Comparison of ENCODE assay signal across 9 cellular contexts in genomic region chr18:70290482-70291294, GRCh38. TPM values are rescaled to one million over a fixed set of nuclear protein-coding genes. Genes with fewer than 3 reads are reported as not detected.
DNase-seq lines count a peak whose midpoint lies in the region; ATAC-seq lines count a peak whose summit lies in the region.
"Had no signal": no experiment of that assay in that cellular context is flagged by ENCODE, and none has a peak within 500 bp of the region (broad histone marks: within the 10 kb centered on the region; RNA-seq: fewer than 3 reads in every experiment).

No MANE protein-coding gene starts in this region.

- H3K4me3 ChIP-seq in iPS-18c (ENCODE audit: insufficient read depth, low read depth, low read length) = peak overlapping the region; percentile 6; the same call in 1 of the 2 replicates

- no peak for DNase-seq in T-helper 2 cell treated with Interferon-gamma antibody and Interleukin-4, amounts not matched to agents 5 μg/mL and 100 μg/mL, for 36 hours (ENCODE audit: low spot score)
- DNase-seq in T-helper 2 cell (no peak), islet precursor cell (no peak)
- no peak for DNase-seq in activated T-helper 2 cell treated with anti-CD3 and anti-CD28 coated beads, Interferon-gamma antibody, Interleukin-2, Interleukin-4, amounts not matched to agents 10 μg/mL and 5 μg/mL and 100 μg/mL, durations not matched to agents 14 hours and 24 hours and 36 hours (ENCODE audit: low spot score)
- DNase-seq in stimulated activated naive B cell treated with anti-CD40 and anti-IgM and Interleukin-4, amounts not matched to agents 10 μg/mL and 1 μg/mL and 100 μg/mL, for 72 hours = no peak
- DNase-seq: cerebellar nuclear complex had no signal

- H3K9me3 ChIP-seq in iPS-18c (ENCODE audit: control insufficient read depth, insufficient read depth, low read length) = peaks cover 2% of the 10 kb centered on the region

- H3K4me1 Mint-ChIP-seq in T-helper 2 cell treated with Interferon-gamma antibody and Interleukin-4, amounts not matched to agents 5 μg/mL and 100 μg/mL, for 36 hours (ENCODE audit: low read depth) = peaks cover 14% of the 10 kb centered on the region
- H3K4me1 Mint-ChIP-seq in activated T-helper 2 cell treated with anti-CD3 and anti-CD28 coated beads, Interferon-gamma antibody, Interleukin-2, Interleukin-4, amounts not matched to agents 10 μg/mL and 5 μg/mL and 100 μg/mL, durations not matched to agents 14 hours and 24 hours and 36 hours (ENCODE audit: low read depth) = peaks cover 18% of the 10 kb centered on the region
- peaks cover 4 to 26% of the 10 kb centered on the region in 2 donors for H3K4me1 Mint-ChIP-seq in stimulated activated naive B cell treated with anti-CD40 and anti-IgM and Interleukin-4, amounts not matched to agents 10 μg/mL and 1 μg/mL and 100 μg/mL, for 72 hours

- H3K27me3 Mint-ChIP-seq in T-helper 2 cell treated with Interferon-gamma antibody and Interleukin-4, amounts not matched to agents 5 μg/mL and 100 μg/mL, for 36 hours (ENCODE audit: low read depth) = peaks cover 33% of the 10 kb centered on the region
- H3K27me3 Mint-ChIP-seq in activated T-helper 2 cell treated with anti-CD3 and anti-CD28 coated beads, Interferon-gamma antibody, Interleukin-2, Interleukin-4, amounts not matched to agents 10 μg/mL and 5 μg/mL and 100 μg/mL, durations not matched to agents 14 hours and 24 hours and 36 hours (ENCODE audit: low read depth) = peaks cover 34% of the 10 kb centered on the region
- H3K27me3 Mint-ChIP-seq in stimulated activated naive B cell treated with anti-CD40 and anti-IgM and Interleukin-4, amounts not matched to agents 10 μg/mL and 1 μg/mL and 100 μg/mL, for 72 hours = peaks cover 12 to 21% of the 10 kb centered on the region in 2 donors

- H3K9me3 Mint-ChIP-seq in T-helper 2 cell treated with Interferon-gamma antibody and Interleukin-4, amounts not matched to agents 5 μg/mL and 100 μg/mL, for 36 hours = no peaks in the 10 kb centered on the region
- H3K9me3 Mint-ChIP-seq in activated T-helper 2 cell treated with anti-CD3 and anti-CD28 coated beads, Interferon-gamma antibody, Interleukin-2, Interleukin-4, amounts not matched to agents 10 μg/mL and 5 μg/mL and 100 μg/mL, durations not matched to agents 14 hours and 24 hours and 36 hours = no peaks in the 10 kb centered on the region
- no peaks in the 10 kb centered on the region for H3K9me3 Mint-ChIP-seq in stimulated activated naive B cell treated with anti-CD40 and anti-IgM and Interleukin-4, amounts not matched to agents 10 μg/mL and 1 μg/mL and 100 μg/mL, for 72 hours

- H3K36me3 Mint-ChIP-seq in T-helper 2 cell treated with Interferon-gamma antibody and Interleukin-4, amounts not matched to agents 5 μg/mL and 100 μg/mL, for 36 hours (ENCODE audit: low read depth) = peaks cover 7% of the 10 kb centered on the region
- H3K36me3 Mint-ChIP-seq in activated T-helper 2 cell treated with anti-CD3 and anti-CD28 coated beads, Interferon-gamma antibody, Interleukin-2, Interleukin-4, amounts not matched to agents 10 μg/mL and 5 μg/mL and 100 μg/mL, durations not matched to agents 14 hours and 24 hours and 36 hours (ENCODE audit: low read depth) = peaks cover 8% of the 10 kb centered on the region
- H3K36me3 Mint-ChIP-seq in stimulated activated naive B cell treated with anti-CD40 and anti-IgM and Interleukin-4, amounts not matched to agents 10 μg/mL and 1 μg/mL and 100 μg/mL, for 72 hours = no peaks in the 10 kb centered on the region

- no peak overlapping the region for H3K27ac Mint-ChIP-seq in T-helper 2 cell treated with Interferon-gamma antibody and Interleukin-4, amounts not matched to agents 5 μg/mL and 100 μg/mL, for 36 hours
- H3K27ac Mint-ChIP-seq in activated T-helper 2 cell treated with anti-CD3 and anti-CD28 coated beads, Interferon-gamma antibody, Interleukin-2, Interleukin-4, amounts not matched to agents 10 μg/mL and 5 μg/mL and 100 μg/mL, durations not matched to agents 14 hours and 24 hours and 36 hours = peak overlapping the region; percentile 38
- no peak overlapping the region for H3K27ac Mint-ChIP-seq in stimulated activated naive B cell treated with anti-CD40 and anti-IgM and Interleukin-4, amounts not matched to agents 10 μg/mL and 1 μg/mL and 100 μg/mL, for 72 hours

- intact Hi-C loops in activated T-helper 2 cell treated with anti-CD3 and anti-CD28 coated beads, Interferon-gamma antibody, Interleukin-2, Interleukin-4, amounts not matched to agents 10 μg/mL and 5 μg/mL and 100 μg/mL, durations not matched to agents 14 hours and 24 hours and 36 hours (cut with micrococcal nuclease) = loop anchor here (10.0 kb wide), 1 partner anchor 144 kb away; no protein-coding TSS in a partner anchor

- peak overlapping the region; percentile 91 for H3K4me3 Mint-ChIP-seq in T-helper 2 cell treated with Interferon-gamma antibody and Interleukin-4, amounts not matched to agents 5 μg/mL and 100 μg/mL, for 36 hours
- H3K4me3 Mint-ChIP-seq in activated T-helper 2 cell treated with anti-CD3 and anti-CD28 coated beads, Interferon-gamma antibody, Interleukin-2, Interleukin-4, amounts not matched to agents 10 μg/mL and 5 μg/mL and 100 μg/mL, durations not matched to agents 14 hours and 24 hours and 36 hours (ENCODE audit: low read depth) = peak overlapping the region; percentile 85
- peak overlapping the region; percentile 17 to 51 for H3K4me3 Mint-ChIP-seq in stimulated activated naive B cell treated with anti-CD40 and anti-IgM and Interleukin-4, amounts not matched to agents 10 μg/mL and 1 μg/mL and 100 μg/mL, for 72 hours

- no peak for ATAC-seq in stimulated activated naive B cell treated with anti-CD40 and anti-IgM and Interleukin-4, amounts not matched to agents 10 μg/mL and 1 μg/mL and 100 μg/mL, for 72 hours (replicated peaks)
- ATAC-seq in HG03469 (IDR thresholded peaks at IDR 0.05; ENCODE audit: unreplicated experiment) = no peak
- ATAC-seq in HG02885 (IDR thresholded peaks at IDR 0.05; ENCODE audit: poor library complexity, unreplicated experiment) = no peak

RNA-seq across cellular contexts. Expression of gene SOCS6, which starts 1.8 kb away (rescaled TPM):
- 3.8 and 4.5 TPM in 2 replicates for total RNA-seq in activated T-helper 2 cell treated with anti-CD3 and anti-CD28 coated beads, Interferon-gamma antibody, Interleukin-2, Interleukin-4, amounts not matched to agents 10 μg/mL and 5 μg/mL and 100 μg/mL, durations not matched to agents 14 hours and 24 hours and 36 hours

Comparison
In these comparisons a context has a peak if more than half of its experiments do, and no peak if none do; other contexts are left out.
1. H3K4me3 Mint-ChIP-seq: peak in every context shown above with its lines; median percentile 91 in T-helper 2 cell treated with Interferon-gamma antibody and Interleukin-4, amounts not matched to agents 5 μg/mL and 100 μg/mL, for 36 hours; 85 in activated T-helper 2 cell treated with anti-CD3 and anti-CD28 coated beads, Interferon-gamma antibody, Interleukin-2, Interleukin-4, amounts not matched to agents 10 μg/mL and 5 μg/mL and 100 μg/mL, durations not matched to agents 14 hours and 24 hours and 36 hours; 34 in stimulated activated naive B cell treated with anti-CD40 and anti-IgM and Interleukin-4, amounts not matched to agents 10 μg/mL and 1 μg/mL and 100 μg/mL, for 72 hours.